In the genomic region with DNA sequence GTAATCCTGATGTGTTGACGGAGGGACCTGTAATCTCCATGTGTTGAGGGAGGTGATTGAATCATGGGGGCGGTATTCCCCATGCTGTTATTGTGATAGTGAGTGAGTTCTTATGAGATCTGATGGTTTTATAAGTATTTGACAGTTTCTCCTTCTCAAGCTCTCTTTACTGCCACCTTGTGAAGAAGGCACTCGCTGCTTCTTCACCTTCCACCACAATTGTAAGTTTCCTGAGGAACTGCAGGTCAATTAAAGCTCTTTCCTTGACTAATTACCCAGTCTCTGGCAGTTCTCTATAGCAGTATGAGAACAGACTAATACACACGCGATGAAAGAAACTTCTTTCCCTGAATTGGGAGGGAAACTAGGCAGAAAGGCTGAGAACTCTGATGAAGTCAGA, we compare ENCODE assay signal across 1 cellular context.
TF ChIP-seq lines count a peak whose summit lies in the region.

No MANE protein-coding gene starts in this region.

TF ChIP-seq in GM23338, 12 proteins besides CTCF, POLR2A, EP300 and RAD21 (continued from another document):
- TF ChIP-seq, protein P1, sequence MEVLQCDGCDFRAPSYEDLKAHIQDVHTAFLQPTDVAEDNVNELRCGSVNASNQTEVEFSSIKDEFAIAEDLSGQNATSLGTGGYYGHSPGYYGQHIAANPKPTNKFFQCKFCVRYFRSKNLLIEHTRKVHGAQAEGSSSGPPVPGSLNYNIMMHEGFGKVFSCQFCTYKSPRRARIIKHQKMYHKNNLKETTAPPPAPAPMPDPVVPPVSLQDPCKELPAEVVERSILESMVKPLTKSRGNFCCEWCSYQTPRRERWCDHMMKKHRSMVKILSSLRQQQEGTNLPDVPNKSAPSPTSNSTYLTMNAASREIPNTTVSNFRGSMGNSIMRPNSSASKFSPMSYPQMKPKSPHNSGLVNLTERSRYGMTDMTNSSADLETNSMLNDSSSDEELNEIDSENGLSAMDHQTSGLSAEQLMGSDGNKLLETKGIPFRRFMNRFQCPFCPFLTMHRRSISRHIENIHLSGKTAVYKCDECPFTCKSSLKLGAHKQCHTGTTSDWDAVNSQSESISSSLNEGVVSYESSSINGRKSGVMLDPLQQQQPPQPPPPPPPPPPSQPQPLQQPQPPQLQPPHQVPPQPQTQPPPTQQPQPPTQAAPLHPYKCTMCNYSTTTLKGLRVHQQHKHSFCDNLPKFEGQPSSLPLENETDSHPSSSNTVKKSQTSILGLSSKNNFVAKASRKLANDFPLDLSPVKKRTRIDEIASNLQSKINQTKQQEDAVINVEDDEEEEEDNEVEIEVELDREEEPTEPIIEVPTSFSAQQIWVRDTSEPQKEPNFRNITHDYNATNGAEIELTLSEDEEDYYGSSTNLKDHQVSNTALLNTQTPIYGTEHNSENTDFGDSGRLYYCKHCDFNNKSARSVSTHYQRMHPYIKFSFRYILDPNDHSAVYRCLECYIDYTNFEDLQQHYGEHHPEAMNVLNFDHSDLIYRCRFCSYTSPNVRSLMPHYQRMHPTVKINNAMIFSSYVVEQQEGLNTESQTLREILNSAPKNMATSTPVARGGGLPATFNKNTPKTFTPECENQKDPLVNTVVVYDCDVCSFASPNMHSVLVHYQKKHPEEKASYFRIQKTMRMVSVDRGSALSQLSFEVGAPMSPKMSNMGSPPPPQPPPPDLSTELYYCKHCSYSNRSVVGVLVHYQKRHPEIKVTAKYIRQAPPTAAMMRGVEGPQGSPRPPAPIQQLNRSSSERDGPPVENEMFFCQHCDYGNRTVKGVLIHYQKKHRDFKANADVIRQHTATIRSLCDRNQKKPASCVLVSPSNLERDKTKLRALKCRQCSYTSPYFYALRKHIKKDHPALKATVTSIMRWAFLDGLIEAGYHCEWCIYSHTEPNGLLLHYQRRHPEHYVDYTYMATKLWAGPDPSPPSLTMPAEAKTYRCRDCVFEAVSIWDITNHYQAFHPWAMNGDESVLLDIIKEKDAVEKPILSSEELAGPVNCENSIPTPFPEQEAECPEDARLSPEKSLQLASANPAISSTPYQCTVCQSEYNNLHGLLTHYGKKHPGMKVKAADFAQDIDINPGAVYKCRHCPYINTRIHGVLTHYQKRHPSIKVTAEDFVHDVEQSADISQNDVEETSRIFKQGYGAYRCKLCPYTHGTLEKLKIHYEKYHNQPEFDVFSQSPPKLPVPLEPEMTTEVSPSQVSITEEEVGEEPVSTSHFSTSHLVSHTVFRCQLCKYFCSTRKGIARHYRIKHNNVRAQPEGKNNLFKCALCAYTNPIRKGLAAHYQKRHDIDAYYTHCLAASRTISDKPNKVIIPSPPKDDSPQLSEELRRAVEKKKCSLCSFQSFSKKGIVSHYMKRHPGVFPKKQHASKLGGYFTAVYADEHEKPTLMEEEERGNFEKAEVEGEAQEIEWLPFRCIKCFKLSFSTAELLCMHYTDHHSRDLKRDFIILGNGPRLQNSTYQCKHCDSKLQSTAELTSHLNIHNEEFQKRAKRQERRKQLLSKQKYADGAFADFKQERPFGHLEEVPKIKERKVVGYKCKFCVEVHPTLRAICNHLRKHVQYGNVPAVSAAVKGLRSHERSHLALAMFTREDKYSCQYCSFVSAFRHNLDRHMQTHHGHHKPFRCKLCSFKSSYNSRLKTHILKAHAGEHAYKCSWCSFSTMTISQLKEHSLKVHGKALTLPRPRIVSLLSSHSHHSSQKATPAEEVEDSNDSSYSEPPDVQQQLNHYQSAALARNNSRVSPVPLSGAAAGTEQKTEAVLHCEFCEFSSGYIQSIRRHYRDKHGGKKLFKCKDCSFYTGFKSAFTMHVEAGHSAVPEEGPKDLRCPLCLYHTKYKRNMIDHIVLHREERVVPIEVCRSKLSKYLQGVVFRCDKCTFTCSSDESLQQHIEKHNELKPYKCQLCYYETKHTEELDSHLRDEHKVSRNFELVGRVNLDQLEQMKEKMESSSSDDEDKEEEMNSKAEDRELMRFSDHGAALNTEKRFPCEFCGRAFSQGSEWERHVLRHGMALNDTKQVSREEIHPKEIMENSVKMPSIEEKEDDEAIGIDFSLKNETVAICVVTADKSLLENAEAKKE (CRISPR knock-in tag; IDR thresholded peaks at IDR 0.05) = no peak
- TF ChIP-seq NANOG (IDR thresholded peaks at IDR 0.05; ENCODE audit: borderline replicate concordance) = no peak
- TF ChIP-seq POLR2AphosphoS5 (IDR thresholded peaks at IDR 0.05; ENCODE audit: low read depth) = no peak
- no peak for TF ChIP-seq EZH2 (IDR thresholded peaks at IDR 0.05; ENCODE audit: low read depth, unreplicated experiment)
TF ChIP-seq in GM23338: peak in this region for 0.
